In the genomic region with DNA sequence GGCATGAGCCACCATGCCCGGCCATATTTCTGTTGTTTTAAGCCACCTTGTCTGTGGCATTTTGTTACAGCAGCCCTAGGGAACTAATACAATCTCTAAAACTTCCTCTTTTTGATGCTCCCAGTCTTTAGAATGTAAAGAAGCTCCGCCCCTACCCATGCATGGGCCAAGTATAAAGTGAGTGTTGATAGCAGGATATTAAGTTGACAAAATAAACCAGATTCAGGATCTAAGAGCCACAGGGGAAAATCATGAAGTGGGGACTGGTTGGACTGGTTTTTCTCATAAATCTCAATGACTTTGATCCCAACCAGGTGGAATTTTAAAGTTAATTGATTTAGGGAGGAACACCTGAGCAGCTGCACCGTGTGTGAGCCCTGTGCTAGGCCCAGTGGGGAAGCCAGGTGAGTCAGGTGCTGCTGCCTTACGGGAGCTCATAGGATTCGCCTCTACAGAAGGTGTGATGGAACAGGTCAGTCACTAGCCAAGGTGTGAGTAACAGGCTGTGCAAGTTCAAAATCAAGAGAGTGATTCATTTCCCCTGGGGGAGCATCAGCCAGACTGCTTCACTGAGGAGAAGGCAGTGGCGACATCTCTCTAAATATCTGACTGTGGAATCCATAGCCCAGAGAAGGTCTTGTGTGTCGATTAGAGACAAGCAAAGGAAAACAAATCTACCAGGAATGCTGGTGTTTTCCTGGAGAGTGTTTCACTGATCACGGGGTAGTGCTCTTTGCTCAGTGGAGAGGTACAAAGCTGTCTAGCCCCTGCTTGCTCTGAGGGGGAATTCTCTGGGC, we compare ENCODE assay signal across 8 cellular contexts. TPM values are rescaled to one million over a fixed set of nuclear protein-coding genes. Genes with fewer than 3 reads are reported as not detected.
A peak's percentile ranks its signal among the peaks of the same experiment; 100 is the strongest.
DNase-seq lines count a peak whose midpoint lies in the region; TF ChIP-seq lines count a peak whose summit lies in the region.

No MANE protein-coding gene starts in this region.

- TF ChIP-seq CTCF in epithelial cell of proximal tubule (conservative IDR thresholded peaks at IDR 0.05; ENCODE audit: low read depth, low read length) (no peak), suprapubic skin (IDR thresholded peaks at IDR 0.05) (no peak)

- peaks cover 21% of the 10 kb centered on the region for H3K4me1 ChIP-seq in suprapubic skin

- TF ChIP-seq EP300 in suprapubic skin (IDR thresholded peaks at IDR 0.05): no peak

- H3K4me3 ChIP-seq in epithelial cell of proximal tubule (ENCODE audit: low read depth, low read length) (no peak overlapping the region), suprapubic skin (no peak overlapping the region)

- TF ChIP-seq POLR2A in suprapubic skin (IDR thresholded peaks at IDR 0.05): no peak

- H3K27me3 ChIP-seq in suprapubic skin: no peaks in the 10 kb centered on the region

- H3K9me3 ChIP-seq in suprapubic skin: no peaks in the 10 kb centered on the region

- no peaks in the 10 kb centered on the region for H3K36me3 ChIP-seq in suprapubic skin

- no peak overlapping the region for H3K27ac ChIP-seq in suprapubic skin

- peak; percentile 25 for DNase-seq in SKM-1 (lab: John Stamatoyannopoulos, UW; ENCODE audit: unreplicated experiment)
- DNase-seq in SKM-1 treated with dmso at 0.1 percent for 144 hours (lab: John Stamatoyannopoulos, UW; ENCODE audit: unreplicated experiment): no peak
- DNase-seq in NCI-H510A (lab: John Stamatoyannopoulos, UW): peak; percentile 87
- peak; percentile 56 for DNase-seq in epithelial cell of proximal tubule (ENCODE audit: low read depth)
- peak; percentile 32 for DNase-seq in stimulated activated CD8-positive, alpha-beta memory T cell treated with anti-CD3 and anti-CD28 coated beads, Interleukin-4, amount 100 ng/mL, for 48 hours
- DNase-seq in suprapubic skin (ENCODE audit: low spot score in 2 of 2): no peak
- DNase-seq in NAMALWA (ENCODE audit: low spot score): no peak
- DNase-seq in cerebellar nuclear complex (lab: John Stamatoyannopoulos, UW): no peak

- 31% methylated on average over 8 of the region's 8 CpGs for WGBS in suprapubic skin

RNA-seq across cellular contexts. Expression of a gene that starts 29.2 kb away (rescaled TPM):
- total RNA-seq in epithelial cell of proximal tubule: 85.9 and 167 TPM in 2 replicates
- 10 to 100 TPM in 2 of 4 donors, 1 to 10 TPM in 2; 2.5 to 23.3 (median 12.5) TPM for total RNA-seq in suprapubic skin

Comparison
In these comparisons a context has a peak if more than half of its experiments do, and no peak if none do; other contexts are left out.
1. DNase-seq: peak in SKM-1 (single experiment), NCI-H510A (single experiment), epithelial cell of proximal tubule (single experiment) and stimulated activated CD8-positive, alpha-beta memory T cell treated with anti-CD3 and anti-CD28 coated beads, Interleukin-4, amount 100 ng/mL, for 48 hours (single experiment); none in SKM-1 treated with dmso at 0.1 percent for 144 hours (single experiment), suprapubic skin (0 of 2), NAMALWA (single experiment) and cerebellar nuclear complex (0 of 2).